Comparison of ENCODE assay signal across 8 cellular contexts in genomic region chr17:48153711-48154642, GRCh38.
DNase-seq lines count a peak whose midpoint lies in the region; ATAC-seq and FAIRE-seq lines count a peak whose summit lies in the region.

No MANE protein-coding gene starts in this region.

- ATAC-seq in HG03108 (IDR thresholded peaks at IDR 0.05; ENCODE audit: unreplicated experiment): no peak

- FAIRE-seq in TTC549 (lab: Jason Lieb, UNC): peak; percentile 86

- DNase-seq in SIG-M5 treated with dmso at 0.1 percent for 504 hours (lab: John Stamatoyannopoulos, UW; ENCODE audit: unreplicated experiment) (peak; percentile 23), SIG-M5 (lab: John Stamatoyannopoulos, UW) (no peak), NCI-H1105 treated with DMSO at 0.1 percent for 48 hours (lab: John Stamatoyannopoulos, UW) (peak; percentile 37), iris pigment epithelial cell (ENCODE audit: low read depth) (peak; percentile 42)
- DNase-seq in stimulated activated CD4-positive, alpha-beta T cell treated with anti-CD3 and anti-CD28 coated beads, Interleukin-2, amount 100 ng/mL, for 24 hours: no peak
- no peak for DNase-seq in activated CD8-positive, alpha-beta memory T cell treated with anti-CD3 and anti-CD28 coated beads for 24 hours

Comparison
In these comparisons a context has a peak if more than half of its experiments do, and no peak if none do; other contexts are left out.
1. DNase-seq: peak in SIG-M5 treated with dmso at 0.1 percent for 504 hours (single experiment), NCI-H1105 treated with DMSO at 0.1 percent for 48 hours (single experiment) and iris pigment epithelial cell (single experiment); none in SIG-M5 (single experiment), stimulated activated CD4-positive, alpha-beta T cell treated with anti-CD3 and anti-CD28 coated beads, Interleukin-2, amount 100 ng/mL, for 24 hours (0 of 2) and activated CD8-positive, alpha-beta memory T cell treated with anti-CD3 and anti-CD28 coated beads for 24 hours (single experiment).